In genomic region chr7:151085329-151085690, GRCh38 we compare ENCODE assay signal across 8 cellular contexts. TPM values are rescaled to one million over a fixed set of nuclear protein-coding genes. Genes with fewer than 3 reads are reported as not detected.
DNase-seq lines count a peak whose midpoint lies in the region; ATAC-seq and TF ChIP-seq lines count a peak whose summit lies in the region.

No MANE protein-coding gene starts in this region.

- no peak for TF ChIP-seq POLR2A in body of pancreas (IDR thresholded peaks at IDR 0.05)

- H3K4me1 ChIP-seq in body of pancreas (peaks cover 75% of the 10 kb centered on the region), mesenchymal stem cell (ENCODE audit: control insufficient read depth, insufficient read depth, low read depth, low read length) (peaks cover 47% of the 10 kb centered on the region)

- no peak overlapping the region for H2BK120ac ChIP-seq in mesenchymal stem cell (ENCODE audit: low read depth, low read length)

- no peak overlapping the region for H3K4ac ChIP-seq in mesenchymal stem cell (ENCODE audit: low read depth in 1 of 2, low read length in 2 of 2)

- H4K8ac ChIP-seq in mesenchymal stem cell (ENCODE audit: low read length): no peak overlapping the region

- no peak for ATAC-seq in body of pancreas
- no peak for ATAC-seq in GM18907 (IDR thresholded peaks at IDR 0.05; ENCODE audit: unreplicated experiment)
- no peak for ATAC-seq in HG02981 (IDR thresholded peaks at IDR 0.05; ENCODE audit: unreplicated experiment)

- H4K91ac ChIP-seq in mesenchymal stem cell (ENCODE audit: low read length): no peak overlapping the region

- H2BK12ac ChIP-seq in mesenchymal stem cell (ENCODE audit: low read length in 2 of 2): peak overlapping the region in 1 of 2 experiments; percentile 45

- no peak for DNase-seq in activated naive CD4-positive, alpha-beta T cell (lab: John Stamatoyannopoulos, UW)
- DNase-seq in body of pancreas: peak in 3 of 4 donors; percentile 48 to 66 (median 62)
- no peak for DNase-seq in mesenchymal stem cell
- no peak for DNase-seq in type B pancreatic cell (ENCODE audit: extremely low spot score, unreplicated experiment)
- no peak for DNase-seq in NCI-H2227 (lab: John Stamatoyannopoulos, UW; ENCODE audit: unreplicated experiment)

- no peak overlapping the region for H3K14ac ChIP-seq in mesenchymal stem cell (ENCODE audit: low read length in 2 of 2)

- H3K9me3 Mint-ChIP-seq in activated naive CD4-positive, alpha-beta T cell treated with anti-CD3 and anti-CD28 coated beads, Interleukin-2, amount 50 U/mL, for 24 hours: no peaks in the 10 kb centered on the region
- H3K9me3 Mint-ChIP-seq in type B pancreatic cell: no peaks in the 10 kb centered on the region

- no peak overlapping the region for H3K4me2 ChIP-seq in mesenchymal stem cell (ENCODE audit: low read length, poor library complexity, severe bottlenecking)

- no peak overlapping the region for H3K18ac ChIP-seq in mesenchymal stem cell (ENCODE audit: low read depth in 1 of 2, low read length in 2 of 2)

- H3K9me3 ChIP-seq in body of pancreas (no peaks in the 10 kb centered on the region), mesenchymal stem cell (ENCODE audit: control insufficient read depth, low read length) (no peaks in the 10 kb centered on the region)

- H3K27me3 ChIP-seq in body of pancreas: no peaks in the 10 kb centered on the region
- no peaks in the 10 kb centered on the region for H3K27me3 ChIP-seq in mesenchymal stem cell (ENCODE audit: control insufficient read depth in 1 of 2, insufficient read depth in 1 of 2, low read length in 2 of 2)

- no peak overlapping the region for H2BK5ac ChIP-seq in mesenchymal stem cell (ENCODE audit: low read depth, low read length, poor library complexity, severe bottlenecking)

- peaks cover 3% of the 10 kb centered on the region for H3K79me1 ChIP-seq in mesenchymal stem cell (replicated peaks; ENCODE audit: low read length, poor library complexity, severe bottlenecking)

- no peak overlapping the region for H2AK5ac ChIP-seq in mesenchymal stem cell (ENCODE audit: low read length, severe bottlenecking)

- intact Hi-C loops in body of pancreas (cut with DNase I): no loop called here

- TF ChIP-seq CTCF in body of pancreas (IDR thresholded peaks at IDR 0.05) (no peak), type B pancreatic cell (conservative IDR thresholded peaks at IDR 0.05) (no peak)

- peaks cover 39% of the 10 kb centered on the region for H3K4me1 Mint-ChIP-seq in activated naive CD4-positive, alpha-beta T cell treated with anti-CD3 and anti-CD28 coated beads, Interleukin-2, amount 50 U/mL, for 24 hours
- peaks cover 33% of the 10 kb centered on the region for H3K4me1 Mint-ChIP-seq in type B pancreatic cell (ENCODE audit: unreplicated experiment)

- H3K36me3 ChIP-seq in body of pancreas (replicated peaks in 1 of 2; ENCODE audit: insufficient read depth in 1 of 2, low read depth in 2 of 2) (no peaks in the 10 kb centered on the region), mesenchymal stem cell (ENCODE audit: control insufficient read depth in 1 of 2, insufficient read depth in 2 of 2, low read depth in 1 of 2, low read length in 2 of 2) (peaks cover 0 to 12% of the 10 kb centered on the region in 2 experiments)

- H3K9ac ChIP-seq in mesenchymal stem cell (ENCODE audit: low read length): peak overlapping the region; percentile 80

- H3K4me3 ChIP-seq in body of pancreas: no peak overlapping the region
- H3K4me3 ChIP-seq in mesenchymal stem cell (ENCODE audit: insufficient read depth in 1 of 2, low read depth in 1 of 2, low read length in 2 of 2): peak overlapping the region in 1 of 2 experiments; percentile 77

- 24 to 31% methylated on average over 5 of the region's 5 CpGs for WGBS in body of pancreas, 2 donors
- 45% methylated on average over 5 of the region's 5 CpGs for WGBS in mesenchymal stem cell

- peak overlapping the region; percentile 83 for H3K27ac Mint-ChIP-seq in activated naive CD4-positive, alpha-beta T cell treated with anti-CD3 and anti-CD28 coated beads, Interleukin-2, amount 50 U/mL, for 24 hours
- peak overlapping the region; percentile 81 for H3K27ac Mint-ChIP-seq in type B pancreatic cell

- no peaks in the 10 kb centered on the region for H3K27me3 Mint-ChIP-seq in activated naive CD4-positive, alpha-beta T cell treated with anti-CD3 and anti-CD28 coated beads, Interleukin-2, amount 50 U/mL, for 24 hours
- no peaks in the 10 kb centered on the region for H3K27me3 Mint-ChIP-seq in type B pancreatic cell

- peaks cover 2% of the 10 kb centered on the region for H3K36me3 Mint-ChIP-seq in activated naive CD4-positive, alpha-beta T cell treated with anti-CD3 and anti-CD28 coated beads, Interleukin-2, amount 50 U/mL, for 24 hours
- peaks cover 7% of the 10 kb centered on the region for H3K36me3 Mint-ChIP-seq in type B pancreatic cell

- no peak overlapping the region for H2AFZ ChIP-seq in mesenchymal stem cell (ENCODE audit: low read depth, low read length)

- H3K27ac ChIP-seq in body of pancreas: peak overlapping the region; percentile 80 to 92 (median 85)
- H3K27ac ChIP-seq in mesenchymal stem cell (ENCODE audit: low read length, poor library complexity, severe bottlenecking): no peak overlapping the region

- H3K4me3 Mint-ChIP-seq in activated naive CD4-positive, alpha-beta T cell treated with anti-CD3 and anti-CD28 coated beads, Interleukin-2, amount 50 U/mL, for 24 hours: peak overlapping the region; percentile 60
- peak overlapping the region; percentile 85 for H3K4me3 Mint-ChIP-seq in type B pancreatic cell

- H3K23ac ChIP-seq in mesenchymal stem cell (ENCODE audit: low read length in 2 of 2): no peak overlapping the region

- no peak overlapping the region for H2BK15ac ChIP-seq in mesenchymal stem cell (ENCODE audit: low read depth, poor library complexity, severe bottlenecking)

RNA-seq across cellular contexts. Expression of gene AGAP3, which starts 1.0 kb away (rescaled TPM):
- total RNA-seq in body of pancreas: 100 to 1,000 TPM in 1 of 2 donors, 10 to 100 TPM in 1; 45.4 to 104 TPM
- polyA plus RNA-seq in mesenchymal stem cell (2013, experiment 1 of 2): 55.8 TPM
- polyA plus RNA-seq in mesenchymal stem cell (2013, experiment 2 of 2): 53.0 TPM
- 95.9 and 114 TPM in 2 replicates for total RNA-seq in type B pancreatic cell (ENCODE audit: low replicate concordance)

RNA-seq across cellular contexts. Expression of gene TMUB1, which starts 2.0 kb away (rescaled TPM):
- total RNA-seq in body of pancreas (10 to 100 TPM; 34.9 to 54.2 TPM), type B pancreatic cell (ENCODE audit: low replicate concordance) (37.9 and 41.7 TPM in 2 replicates)
- 56.8 TPM for polyA plus RNA-seq in mesenchymal stem cell (2013, experiment 1 of 2)
- 53.5 TPM for polyA plus RNA-seq in mesenchymal stem cell (2013, experiment 2 of 2)

RNA-seq across cellular contexts. Expression of gene FASTK, which starts 4.7 kb away (rescaled TPM):
- 100 to 1,000 TPM in 1 of 2 donors, 10 to 100 TPM in 1; 60.7 to 201 TPM for total RNA-seq in body of pancreas
- polyA plus RNA-seq in mesenchymal stem cell (2013, experiment 1 of 2): 72.5 TPM
- polyA plus RNA-seq in mesenchymal stem cell (2013, experiment 2 of 2): 69.4 TPM
- total RNA-seq in type B pancreatic cell (ENCODE audit: low replicate concordance): 100 and 118 TPM in 2 replicates

RNA-seq across cellular contexts. Expression of gene SLC4A2, which starts 25.9 kb away (rescaled TPM):
- total RNA-seq in body of pancreas: 100 to 1,000 TPM in 1 of 2 donors, 10 to 100 TPM in 1; 50.1 to 147 TPM
- polyA plus RNA-seq in mesenchymal stem cell (2013, experiment 1 of 2): 140 TPM
- polyA plus RNA-seq in mesenchymal stem cell (2013, experiment 2 of 2): 133 TPM
- 144 and 150 TPM in 2 replicates for total RNA-seq in type B pancreatic cell (ENCODE audit: low replicate concordance)

RNA-seq across cellular contexts. Expression of gene CDK5, which starts 27.6 kb away (rescaled TPM):
- 1 to 10 TPM; 2.3 to 6.3 TPM for total RNA-seq in body of pancreas
- 20.3 TPM for polyA plus RNA-seq in mesenchymal stem cell (2013, experiment 1 of 2)
- 21.3 TPM for polyA plus RNA-seq in mesenchymal stem cell (2013, experiment 2 of 2)
- total RNA-seq in type B pancreatic cell (ENCODE audit: low replicate concordance): 20.4 and 20.5 TPM in 2 replicates

Comparison
In these comparisons a context has a peak if more than half of its experiments do, and no peak if none do; other contexts are left out.
1. DNase-seq: peak in body of pancreas (3 of 4); none in activated naive CD4-positive, alpha-beta T cell (0 of 4), mesenchymal stem cell (single experiment), type B pancreatic cell (single experiment) and NCI-H2227 (single experiment).